15 cellular contexts compared by ENCODE assay signal in the genomic region with DNA sequence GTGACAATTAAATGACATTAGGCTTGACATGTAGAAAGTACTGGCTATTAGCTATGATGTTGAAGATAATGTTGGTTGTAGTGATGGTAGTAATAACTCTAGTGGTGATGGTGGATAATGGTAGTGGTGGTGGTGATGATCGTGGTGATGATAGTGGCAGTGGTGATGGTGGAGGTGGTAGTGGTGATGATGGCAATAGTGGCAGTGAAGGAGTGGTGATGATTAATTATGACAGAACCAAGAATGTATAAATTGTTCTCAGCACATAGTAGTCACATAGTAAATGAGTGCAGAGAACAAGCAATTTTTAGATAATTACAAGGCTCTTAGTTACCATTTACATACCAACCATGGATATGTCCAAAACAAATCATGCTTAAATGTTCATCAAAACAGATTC.
"Had no signal": no experiment of that assay in that cellular context is flagged by ENCODE, and none has a peak within 500 bp of the region (broad histone marks: within the 10 kb centered on the region; RNA-seq: fewer than 3 reads in every experiment).

No MANE protein-coding gene starts in this region.

- H3K9me3 Mint-ChIP-seq: activated B cell treated with CpG ODN at 0.5 μM for 24 hours; activated CD8-positive, alpha-beta T cell treated with anti-CD3 and anti-CD28 coated beads for 36 hours; endodermal cell; nephron progenitor cell had no signal

- H3K4me1 Mint-ChIP-seq: endodermal cell had no signal

- H3K4me3 Mint-ChIP-seq: activated B cell treated with CpG ODN at 0.5 μM for 24 hours; activated CD8-positive, alpha-beta T cell treated with anti-CD3 and anti-CD28 coated beads for 36 hours; endodermal cell; nephron progenitor cell; T-helper 17 cell had no signal

- H3K27ac Mint-ChIP-seq: activated B cell treated with CpG ODN at 0.5 μM for 24 hours; activated CD8-positive, alpha-beta T cell treated with anti-CD3 and anti-CD28 coated beads for 36 hours; endodermal cell; nephron progenitor cell; T-helper 17 cell had no signal

- DNase-seq: activated B cell treated with CpG ODN at 0.5 μM for 24 hours; activated CD8-positive, alpha-beta T cell treated with anti-CD3 and anti-CD28 coated beads for 36 hours; anterior cingulate cortex; dermis blood vessel endothelial cell; endodermal cell; erythroblast; hippocampal formation; left ventricle myocardium superior; mesenchymal stem cell; nephron progenitor cell; psoas muscle; SHP77 treated with DMSO at 0.1 percent for 48 hours; T-helper 17 cell; upper lobe of right lung had no signal

- ATAC-seq: activated CD8-positive, alpha-beta T cell treated with anti-CD3 and anti-CD28 coated beads for 36 hours; left ventricle myocardium superior; psoas muscle; sciatic nerve; T-helper 17 cell; upper lobe of right lung had no signal

- H3K27me3 Mint-ChIP-seq: activated B cell treated with CpG ODN at 0.5 μM for 24 hours; activated CD8-positive, alpha-beta T cell treated with anti-CD3 and anti-CD28 coated beads for 36 hours; T-helper 17 cell had no signal
